Comparison of ENCODE assay signal across 17 cellular contexts in the genomic region with DNA sequence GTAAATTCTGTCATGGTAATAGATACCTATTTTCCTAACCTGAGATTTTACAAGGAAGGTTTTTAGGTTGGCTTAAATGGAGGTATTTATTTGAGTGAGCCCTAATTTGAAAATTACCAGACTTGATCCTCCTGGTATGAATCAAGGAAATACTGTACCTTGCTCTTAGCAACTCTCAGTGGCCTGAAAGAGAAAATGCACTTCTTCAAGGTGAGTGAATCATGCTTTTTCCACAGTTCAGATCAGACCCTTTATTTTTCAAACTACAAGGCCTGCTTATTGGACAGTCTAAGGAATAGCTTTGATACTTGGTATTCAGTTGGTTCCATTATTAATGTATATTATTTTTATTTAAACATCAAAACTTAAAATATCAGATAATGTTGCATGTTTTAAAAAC.
"Had no signal": no experiment of that assay in that cellular context is flagged by ENCODE, and none has a peak within 500 bp of the region (broad histone marks: within the 10 kb centered on the region; RNA-seq: fewer than 3 reads in every experiment).

No MANE protein-coding gene starts in this region.

- H3K9ac ChIP-seq: neural progenitor cell, parathyroid adenoma had no signal

- H3K27ac Mint-ChIP-seq: neural progenitor cell had no signal

- H3K4me3 ChIP-seq: cardiac muscle cell, colonic mucosa, neural progenitor cell had no signal

- DNase-seq: activated CD4-positive, alpha-beta T cell treated with anti-CD3 and anti-CD28 coated beads, Interleukin-2, amount 50 U/mL, for 48 hours; activated CD8-positive, alpha-beta memory T cell treated with anti-CD3 and anti-CD28 coated beads, Interleukin-2, amount 50 U/mL, for 48 hours; activated gamma-delta T cell; colonic mucosa; foreskin keratinocyte; head of caudate nucleus; islet precursor cell; left ventricle myocardium superior; retina; SIG-M5; stimulated activated CD4-positive, alpha-beta T cell treated with anti-CD3 and anti-CD28 coated beads, Interleukin-15, amount 100 ng/mL, for 24 hours; T-helper 2 cell; trophoblast cell had no signal

- H3K4me1 ChIP-seq: colonic mucosa, neural progenitor cell, parathyroid adenoma had no signal

- FAIRE-seq: TTC549 had no signal

- H3K9me3 Mint-ChIP-seq: neural progenitor cell had no signal

- H3K4me3 Mint-ChIP-seq: neural progenitor cell had no signal

- H3K27ac ChIP-seq: cardiac muscle cell, colonic mucosa, foreskin keratinocyte, neural progenitor cell, parathyroid adenoma had no signal

- H3K4me2 ChIP-seq: neural progenitor cell had no signal

- H3K9me3 ChIP-seq: colonic mucosa had no signal

- ATAC-seq: foreskin keratinocyte, left ventricle myocardium superior had no signal

- H3K27me3 ChIP-seq: cardiac muscle cell, colonic mucosa, foreskin keratinocyte, neural progenitor cell had no signal

- H2AFZ ChIP-seq: neural progenitor cell, parathyroid adenoma had no signal
